ENCODE assay signal across 10 cellular contexts in genomic region chr1:183873642-183874041, GRCh38.
DNase-seq lines count a peak whose midpoint lies in the region; ATAC-seq and TF ChIP-seq lines count a peak whose summit lies in the region.
"Had no signal": no experiment of that assay in that cellular context is flagged by ENCODE, and none has a peak within 500 bp of the region (broad histone marks: within the 10 kb centered on the region; RNA-seq: fewer than 3 reads in every experiment).

No MANE protein-coding gene starts in this region.

- DNase-seq in CMK (ENCODE audit: low read depth) (peak; percentile 4), medulla oblongata (ENCODE audit: extremely low spot score) (peak; percentile 44), GM19238 (ENCODE audit: insufficient read length, low spot score) (no peak), DMS114 treated with DMSO at 0.1 percent for 48 hours (lab: John Stamatoyannopoulos, UW; ENCODE audit: unreplicated experiment) (no peak)
- DNase-seq in activated CD8-positive, alpha-beta T cell treated with anti-CD3 and anti-CD28 coated beads for 36 hours: no peak
- no peak for DNase-seq in stimulated activated naive CD4-positive, alpha-beta T cell treated with Interleukin-2 at 50 U/mL for 16 hours (lab: John Stamatoyannopoulos, UW)

- no peak overlapping the region for H3K4me3 Mint-ChIP-seq in activated CD8-positive, alpha-beta T cell treated with anti-CD3 and anti-CD28 coated beads for 36 hours

- H3K36me3 Mint-ChIP-seq in activated CD8-positive, alpha-beta T cell treated with anti-CD3 and anti-CD28 coated beads for 36 hours (ENCODE audit: low read depth): no peaks in the 10 kb centered on the region

- POLR2A ChIA-PET in activated CD8-positive, alpha-beta T cell treated with anti-CD3 and anti-CD28 coated beads for 36 hours (lab: Charles Lee): no interaction called here

- TF ChIP-seq CTCF in activated CD8-positive, alpha-beta T cell treated with anti-CD3 and anti-CD28 coated beads for 36 hours (IDR thresholded peaks at IDR 0.05): no peak

- peaks cover 11% of the 10 kb centered on the region for H3K4me1 Mint-ChIP-seq in activated CD8-positive, alpha-beta T cell treated with anti-CD3 and anti-CD28 coated beads for 36 hours (ENCODE audit: low read depth)

- ATAC-seq in HG02678 (IDR thresholded peaks at IDR 0.05; ENCODE audit: unreplicated experiment) (peak; percentile 54), HG02870 (IDR thresholded peaks at IDR 0.05; ENCODE audit: unreplicated experiment) (no peak)
- ATAC-seq in activated CD8-positive, alpha-beta T cell treated with anti-CD3 and anti-CD28 coated beads for 36 hours: peak; percentile 53
- ATAC-seq: Panc1 had no signal

- intact Hi-C loops in activated CD8-positive, alpha-beta T cell treated with anti-CD3 and anti-CD28 coated beads for 36 hours (cut with micrococcal nuclease): no loop called here

- CTCF ChIA-PET in activated CD8-positive, alpha-beta T cell treated with anti-CD3 and anti-CD28 coated beads for 36 hours (lab: Charles Lee): no interaction called here

- no peaks in the 10 kb centered on the region for H3K9me3 Mint-ChIP-seq in activated CD8-positive, alpha-beta T cell treated with anti-CD3 and anti-CD28 coated beads for 36 hours
- H3K9me3 Mint-ChIP-seq: brain had no signal

- H3K27ac Mint-ChIP-seq in activated CD8-positive, alpha-beta T cell treated with anti-CD3 and anti-CD28 coated beads for 36 hours: peak overlapping the region; percentile 17

- H3K27me3 Mint-ChIP-seq in activated CD8-positive, alpha-beta T cell treated with anti-CD3 and anti-CD28 coated beads for 36 hours: no peaks in the 10 kb centered on the region
- H3K27me3 Mint-ChIP-seq: brain had no signal

Comparison
In these comparisons a context has a peak if more than half of its experiments do, and no peak if none do; other contexts are left out.
1. DNase-seq: peak in CMK (single experiment) and medulla oblongata (single experiment); none in activated CD8-positive, alpha-beta T cell treated with anti-CD3 and anti-CD28 coated beads for 36 hours (single experiment), GM19238 (single experiment), DMS114 treated with DMSO at 0.1 percent for 48 hours (single experiment) and stimulated activated naive CD4-positive, alpha-beta T cell treated with Interleukin-2 at 50 U/mL for 16 hours (single experiment).